ENCODE assay signal across 8 cellular contexts in the genomic region with DNA sequence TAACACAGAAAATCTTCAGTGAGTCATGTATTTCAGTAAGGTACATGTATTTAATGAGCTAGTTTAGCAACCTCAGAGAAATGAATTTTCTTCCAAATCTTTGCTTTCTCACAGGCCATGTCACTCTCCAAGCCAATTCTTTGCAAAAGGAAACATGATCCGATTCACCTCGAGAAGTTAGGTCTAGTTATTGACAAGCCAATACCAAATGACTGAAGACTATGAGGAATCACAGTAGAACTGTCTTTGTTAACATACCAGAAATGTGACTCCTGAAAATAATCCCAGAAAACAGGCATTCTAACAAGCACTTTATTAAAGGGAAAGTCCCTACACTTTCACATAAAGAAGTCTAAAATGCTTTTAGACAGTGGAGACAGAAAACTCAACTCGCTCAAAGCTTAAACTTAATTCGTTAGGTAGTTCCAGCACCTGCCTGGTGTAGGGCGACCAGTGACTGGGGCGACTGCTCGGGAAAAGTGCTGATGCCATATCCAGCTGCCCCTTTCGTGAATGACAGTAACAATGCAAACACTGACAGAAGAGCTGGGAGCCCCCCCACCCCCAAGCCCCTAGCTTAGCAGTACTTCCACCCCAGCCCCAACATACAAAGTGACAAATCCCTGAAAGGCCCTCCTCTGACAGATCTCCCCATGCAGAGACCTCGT. TPM values are rescaled to one million over a fixed set of nuclear protein-coding genes. Genes with fewer than 3 reads are reported as not detected.
DNase-seq lines count a peak whose midpoint lies in the region; ATAC-seq and TF ChIP-seq lines count a peak whose summit lies in the region.

No MANE protein-coding gene starts in this region.

- peak overlapping the region; percentile 95 to 98 for H3K4me3 Mint-ChIP-seq in stimulated activated naive B cell treated with anti-CD40 and anti-IgM and Interleukin-4, amounts not matched to agents 10 μg/mL and 1 μg/mL and 100 μg/mL, for 72 hours

- DNase-seq in NOMO-1 treated with DMSO at 0.1 percent for 48 hours (lab: John Stamatoyannopoulos, UW; ENCODE audit: unreplicated experiment), result peak; percentile 42
- DNase-seq in NOMO-1 treated with dmso at 0.1 percent for 144 hours (lab: John Stamatoyannopoulos, UW; ENCODE audit: unreplicated experiment), result no peak
- peak; percentile 54 for DNase-seq in NAMALWA (ENCODE audit: low spot score)
- DNase-seq in astrocyte of the cerebellum (ENCODE audit: low read depth), result no peak
- peak; percentile 27 for DNase-seq in kidney glomerular epithelial cell (lab: John Stamatoyannopoulos, UW)
- DNase-seq in stimulated activated naive B cell treated with anti-CD40 and anti-IgM and Interleukin-4, amounts not matched to agents 10 μg/mL and 1 μg/mL and 100 μg/mL, for 72 hours, result no peak
- DNase-seq in ureter (ENCODE audit: low spot score), result no peak

- peaks cover 24 to 64% of the 10 kb centered on the region in 2 donors for H3K4me1 Mint-ChIP-seq in stimulated activated naive B cell treated with anti-CD40 and anti-IgM and Interleukin-4, amounts not matched to agents 10 μg/mL and 1 μg/mL and 100 μg/mL, for 72 hours

- in situ Hi-C loops in astrocyte of the cerebellum (cut with HindIII; ENCODE audit: low sequenced_read_pairs), result no loop called here

- H3K27ac Mint-ChIP-seq in stimulated activated naive B cell treated with anti-CD40 and anti-IgM and Interleukin-4, amounts not matched to agents 10 μg/mL and 1 μg/mL and 100 μg/mL, for 72 hours, result peak overlapping the region; percentile 98

- H3K27me3 Mint-ChIP-seq in stimulated activated naive B cell treated with anti-CD40 and anti-IgM and Interleukin-4, amounts not matched to agents 10 μg/mL and 1 μg/mL and 100 μg/mL, for 72 hours, result no peaks in the 10 kb centered on the region

- no peak for ATAC-seq in stimulated activated naive B cell treated with anti-CD40 and anti-IgM and Interleukin-4, amounts not matched to agents 10 μg/mL and 1 μg/mL and 100 μg/mL, for 72 hours (replicated peaks)
- no peak for ATAC-seq in GM21528 (IDR thresholded peaks at IDR 0.05; ENCODE audit: low FRiP score, unreplicated experiment)

- H3K4me3 ChIP-seq in astrocyte of the cerebellum (ENCODE audit: low read depth, low read length), result peak overlapping the region; percentile 89

- peaks cover 15 to 24% of the 10 kb centered on the region in 2 donors for H3K36me3 Mint-ChIP-seq in stimulated activated naive B cell treated with anti-CD40 and anti-IgM and Interleukin-4, amounts not matched to agents 10 μg/mL and 1 μg/mL and 100 μg/mL, for 72 hours

- no peak for TF ChIP-seq CTCF in astrocyte of the cerebellum (IDR thresholded peaks at IDR 0.05; ENCODE audit: low read depth, low read length, missing control alignments)

- peaks cover 0 to 2% of the 10 kb centered on the region in 2 donors for H3K9me3 Mint-ChIP-seq in stimulated activated naive B cell treated with anti-CD40 and anti-IgM and Interleukin-4, amounts not matched to agents 10 μg/mL and 1 μg/mL and 100 μg/mL, for 72 hours

RNA-seq across cellular contexts. Expression of gene MEMO1, which starts 1.9 kb away (rescaled TPM):
- total RNA-seq in ureter, result 58.0 TPM

RNA-seq across cellular contexts. Expression of gene DPY30, which starts 30.7 kb away (rescaled TPM):
- 45.7 TPM for total RNA-seq in ureter

RNA-seq across cellular contexts. Expression of gene SPAST, which starts 54.4 kb away (rescaled TPM):
- 19.2 TPM for total RNA-seq in ureter

Comparison
In these comparisons a context has a peak if more than half of its experiments do, and no peak if none do; other contexts are left out.
1. DNase-seq: peak in NOMO-1 treated with DMSO at 0.1 percent for 48 hours (single experiment), NAMALWA (single experiment) and kidney glomerular epithelial cell (single experiment); none in NOMO-1 treated with dmso at 0.1 percent for 144 hours (single experiment), astrocyte of the cerebellum (single experiment), stimulated activated naive B cell treated with anti-CD40 and anti-IgM and Interleukin-4, amounts not matched to agents 10 μg/mL and 1 μg/mL and 100 μg/mL, for 72 hours (single experiment) and ureter (single experiment).